Comparison of ENCODE assay signal across 25 cellular contexts in the genomic region with DNA sequence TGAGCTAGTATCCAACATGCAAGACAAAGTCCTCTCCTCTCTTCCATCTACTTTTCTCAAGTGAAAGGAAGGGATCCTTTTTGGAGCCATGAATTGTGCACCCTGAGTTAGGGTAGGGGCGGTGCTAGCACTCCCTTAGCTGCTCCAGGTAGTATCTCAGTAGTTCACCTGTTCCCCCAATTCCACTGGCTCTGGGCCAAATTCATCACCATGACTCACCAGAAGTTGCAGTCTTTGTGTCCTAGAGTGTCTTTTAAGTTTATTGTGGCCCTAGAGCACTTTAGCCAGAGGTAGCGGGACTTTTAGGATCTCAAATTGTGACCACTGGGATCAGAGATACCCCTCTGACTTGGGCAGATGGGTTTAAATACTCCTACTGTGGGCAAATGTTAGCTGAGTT.
"Had no signal": no experiment of that assay in that cellular context is flagged by ENCODE, and none has a peak within 500 bp of the region (broad histone marks: within the 10 kb centered on the region; RNA-seq: fewer than 3 reads in every experiment).

No MANE protein-coding gene starts in this region.

- H3K36me3 ChIP-seq: cardiac muscle cell, Peyer's patch, SJSA1 had no signal

- H3K27ac ChIP-seq: cardiac muscle cell, KMS-11, Peyer's patch, SJSA1 had no signal

- H3K4me3 ChIP-seq: cardiac muscle cell, Peyer's patch, SJSA1 had no signal

- H3K4me2 ChIP-seq: KMS-11, SK-N-SH had no signal

- FAIRE-seq: TTC549 had no signal

- H3K27me3 ChIP-seq: cardiac muscle cell, Peyer's patch, SJSA1 had no signal

- H3K4me1 ChIP-seq: Peyer's patch, SJSA1 had no signal

- H3K9ac ChIP-seq: KMS-11, SK-N-SH had no signal

- DNase-seq: activated CD4-positive, alpha-beta memory T cell treated with anti-CD3 and anti-CD28 coated beads for 36 hours; activated CD4-positive, alpha-beta T cell treated with anti-CD3 and anti-CD28 coated beads for 4 hours; activated CD4-positive, alpha-beta T cell treated with anti-CD3 and anti-CD28 coated beads, Interleukin-2, amount 50 U/mL, for 1 hour; activated CD4-positive, CD25-positive, alpha-beta regulatory T cell treated with anti-CD3 and anti-CD28 coated beads, Interleukin-2, amount 50 U/mL, for 72 hours; activated CD8-positive, alpha-beta memory T cell treated with anti-CD3 and anti-CD28 coated beads, Interleukin-2, amount 50 U/mL, for 4 hours; activated naive CD4-positive, alpha-beta T cell treated with anti-CD3 and anti-CD28 coated beads, Interleukin-2, amount 10 ng/mL, durations not matched to agents 7 days and 5 days; activated naive CD8-positive, alpha-beta T cell treated with anti-CD3 and anti-CD28 coated beads, Interleukin-2, amount 50 U/mL, for 24 hours; activated T-cell treated with anti-CD3 and anti-CD28 coated beads for 4 hours; activated T-cell treated with anti-CD3 and anti-CD28 coated beads, Interleukin-2, amount 50 U/mL, for 4 hours; anterior cingulate cortex; NCI-H1105; NCI-H1417 treated with DMSO at 0.1 percent for 48 hours; NCI-H187 treated with DMSO at 0.1 percent for 48 hours; NCI-H2081; NCI-H446 treated with DMSO at 0.1 percent for 48 hours; NCI-H524; Peyer's patch; RPMI8226; SHP77 treated with DMSO at 0.1 percent for 48 hours; SK-N-SH had no signal

- H3K9me3 ChIP-seq: Peyer's patch had no signal

- ATAC-seq: activated naive CD8-positive, alpha-beta T cell treated with anti-CD3 and anti-CD28 coated beads, Interleukin-2, amount 50 U/mL, for 24 hours; activated T-cell treated with anti-CD3 and anti-CD28 coated beads, Interleukin-2, amount 50 U/mL, for 4 hours; WTC11 had no signal
